8 cellular contexts compared by ENCODE assay signal in the genomic region with DNA sequence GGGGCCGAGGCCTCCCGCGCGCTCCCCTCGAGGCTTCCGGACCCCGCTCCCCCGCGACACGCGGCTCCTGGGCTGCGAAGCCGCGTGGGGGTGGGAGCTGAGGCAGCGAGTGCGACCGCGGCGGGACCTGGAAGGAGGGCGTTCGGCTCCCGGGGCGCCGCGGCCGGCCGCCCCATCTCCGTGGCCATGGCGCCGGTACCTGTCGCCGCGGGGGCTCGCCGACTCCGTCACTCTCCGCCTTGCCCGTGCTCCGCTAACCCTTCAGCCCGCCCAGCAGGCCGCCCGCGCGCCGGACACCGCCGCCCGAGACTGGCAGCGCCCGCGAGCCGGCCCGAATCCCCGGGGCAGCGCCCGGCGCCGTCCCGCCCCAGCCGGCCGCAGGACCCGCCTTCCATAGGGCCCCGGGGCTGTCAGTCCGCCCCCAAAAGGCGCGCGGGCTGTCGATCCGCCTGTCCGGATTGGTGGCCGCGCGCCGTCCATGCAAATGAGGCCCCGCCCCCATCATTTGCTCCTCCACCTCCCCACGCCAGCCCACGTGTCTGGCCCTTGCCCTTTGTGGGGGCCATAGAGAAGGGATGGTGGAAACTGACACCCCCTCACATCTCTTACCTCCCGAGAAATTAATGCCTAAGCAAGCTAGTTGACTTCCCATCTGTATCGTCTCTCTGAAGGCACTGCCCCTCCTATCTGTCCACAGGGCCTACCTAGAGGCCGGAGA. TPM values are rescaled to one million over a fixed set of nuclear protein-coding genes. Genes with fewer than 3 reads are reported as not detected.
DNase-seq lines count a peak whose midpoint lies in the region; ATAC-seq and TF ChIP-seq lines count a peak whose summit lies in the region.

A gene (minus strand): TSS at position 311 of the 718 bp plus-strand sequence. CDS start 46,091 bp downstream, outside the sequence.

- peak within 1 kb of the TSS; percentile 87 for H3K4me3 Mint-ChIP-seq in activated CD8-positive, alpha-beta T cell treated with anti-CD3 and anti-CD28 coated beads, Interleukin-2, amount 10 ng/mL, durations not matched to agents 7 days and 5 days

- H3K4me3 ChIP-seq in AG10803 (ENCODE audit: low read length): peak within 1 kb of the TSS; percentile 76
- peak within 1 kb of the TSS; percentile 64 for H3K4me3 ChIP-seq in ectodermal cell (ENCODE audit: insufficient read depth, low read depth, low read length)
- peak within 1 kb of the TSS; percentile 83 for H3K4me3 ChIP-seq in lung

- 1% methylated on average over 80 of the region's 80 CpGs for WGBS in ectodermal cell, 2 experiments
- 2% methylated on average over 54 to 80 of the region's 80 CpGs for WGBS in lung, 2 donors

- peaks cover 7% of the 10 kb centered on the region for H3K36me3 Mint-ChIP-seq in activated CD8-positive, alpha-beta T cell treated with anti-CD3 and anti-CD28 coated beads, Interleukin-2, amount 10 ng/mL, durations not matched to agents 7 days and 5 days (ENCODE audit: low read depth)

- no peaks in the 10 kb centered on the region for H3K27me3 ChIP-seq in ectodermal cell (ENCODE audit: control insufficient read depth, insufficient read depth, low read length, poor library complexity, severe bottlenecking)
- H3K27me3 ChIP-seq in lung (ENCODE audit: control insufficient read depth, insufficient read depth): no peaks in the 10 kb centered on the region

- TF ChIP-seq CTCF in AG10803 (conservative IDR thresholded peaks at IDR 0.05; ENCODE audit: low read length) (no peak), lung (IDR thresholded peaks at IDR 0.05; ENCODE audit: control extremely low read depth, extremely low read depth) (no peak)

- H3K36me3 ChIP-seq in ectodermal cell (ENCODE audit: control insufficient read depth, insufficient read depth, low read length): no peaks in the 10 kb centered on the region
- H3K36me3 ChIP-seq in lung (ENCODE audit: control insufficient read depth in 2 of 2, insufficient read depth in 2 of 2, low read length in 2 of 2): no peaks in the 10 kb centered on the region

- H3K27me3 Mint-ChIP-seq in activated CD8-positive, alpha-beta T cell treated with anti-CD3 and anti-CD28 coated beads, Interleukin-2, amount 10 ng/mL, durations not matched to agents 7 days and 5 days (ENCODE audit: low read depth): no peaks in the 10 kb centered on the region

- peak; percentile 87 for DNase-seq in AG10803 (ENCODE audit: low read depth)
- DNase-seq in NCI-H748 (lab: John Stamatoyannopoulos, UW; ENCODE audit: unreplicated experiment): peak; percentile 92
- DNase-seq in activated CD8-positive, alpha-beta T cell treated with anti-CD3 and anti-CD28 coated beads, Interleukin-2, amount 10 ng/mL, durations not matched to agents 7 days and 5 days: peak; percentile 92
- DNase-seq in lung (ENCODE audit: low spot score): peak; percentile 95
- DNase-seq in stimulated activated CD4-positive, alpha-beta T cell treated with anti-CD3 and anti-CD28 coated beads, TNF-alpha, amount 100 ng/mL, for 4 hours (ENCODE audit: low read depth in 3 of 3): peak; percentile 79 to 81 (median 81)

- ATAC-seq in GM18909 (IDR thresholded peaks at IDR 0.05; ENCODE audit: poor library complexity, unreplicated experiment) (peak; percentile 86), HG03159 (IDR thresholded peaks at IDR 0.05; ENCODE audit: unreplicated experiment) (peak; percentile 79), lung (ENCODE audit: insufficient read depth, low FRiP score) (peak; percentile 98)
- ATAC-seq in activated CD8-positive, alpha-beta T cell treated with anti-CD3 and anti-CD28 coated beads, Interleukin-2, amount 10 ng/mL, durations not matched to agents 7 days and 5 days: peak; percentile 94

- H3K9me3 ChIP-seq in ectodermal cell (ENCODE audit: control insufficient read depth, low read length) (no peaks in the 10 kb centered on the region), lung (ENCODE audit: control insufficient read depth in 2 of 2, insufficient read depth in 1 of 2, low read length in 1 of 2) (no peaks in the 10 kb centered on the region)

- H3K4me1 ChIP-seq in ectodermal cell (ENCODE audit: control insufficient read depth, insufficient read depth, low read length) (peaks cover 4% of the 10 kb centered on the region), lung (ENCODE audit: control insufficient read depth in 2 of 2, insufficient read depth in 2 of 2, low read length in 2 of 2) (peaks cover 3 to 11% of the 10 kb centered on the region in 2 donors)

- H3K27ac Mint-ChIP-seq in activated CD8-positive, alpha-beta T cell treated with anti-CD3 and anti-CD28 coated beads, Interleukin-2, amount 10 ng/mL, durations not matched to agents 7 days and 5 days: peak within 1 kb of the TSS; percentile 88

- POLR2A ChIA-PET in activated CD8-positive, alpha-beta T cell treated with anti-CD3 and anti-CD28 coated beads, Interleukin-2, amount 10 ng/mL, durations not matched to agents 7 days and 5 days (lab: Charles Lee): interaction anchor here (0.6 to 1.0 kb wide), 5 partner anchors 10 to 65 kb away, joined by 3 to 4 read pairs (median 3); no protein-coding TSS in a partner anchor

- H3K9me3 Mint-ChIP-seq in activated CD8-positive, alpha-beta T cell treated with anti-CD3 and anti-CD28 coated beads, Interleukin-2, amount 10 ng/mL, durations not matched to agents 7 days and 5 days (ENCODE audit: insufficient read depth): peaks cover 4% of the 10 kb centered on the region

- CTCF ChIA-PET in activated CD8-positive, alpha-beta T cell treated with anti-CD3 and anti-CD28 coated beads, Interleukin-2, amount 10 ng/mL, durations not matched to agents 7 days and 5 days (lab: Charles Lee): interaction anchor here (0.7 to 1.9 kb wide), 3 partner anchors 39 to 48 kb away, joined by 3 to 9 read pairs (median 3); a partner anchor contains a TSS

- H3K27ac ChIP-seq in ectodermal cell (ENCODE audit: insufficient read depth, low read depth, low read length, poor library complexity, severe bottlenecking): peak within 1 kb of the TSS; percentile 67
- H3K27ac ChIP-seq in lung (ENCODE audit: low read depth in 1 of 2, low read length in 1 of 2): peak within 1 kb of the TSS; percentile 97 to 100

- H3K4me1 Mint-ChIP-seq in activated CD8-positive, alpha-beta T cell treated with anti-CD3 and anti-CD28 coated beads, Interleukin-2, amount 10 ng/mL, durations not matched to agents 7 days and 5 days (ENCODE audit: low read depth): peaks cover 12% of the 10 kb centered on the region

RNA-seq across cellular contexts. Expression of the gene that starts here (rescaled TPM):
- 10 to 100 TPM; 78.7 to 79.5 TPM for total RNA-seq in activated CD8-positive, alpha-beta T cell treated with anti-CD3 and anti-CD28 coated beads, Interleukin-2, amount 10 ng/mL, durations not matched to agents 7 days and 5 days
- polyA plus RNA-seq in ectodermal cell (2013, experiment 1 of 4): 56.8 TPM
- polyA plus RNA-seq in ectodermal cell (2013, experiment 2 of 4): 46.7 TPM
- polyA plus RNA-seq in ectodermal cell (2013, experiment 3 of 4): 33.4 TPM
- polyA plus RNA-seq in ectodermal cell (2013, experiment 4 of 4): 34.6 TPM
- total RNA-seq in lung: 100 to 1,000 TPM in 1 of 2 donors, 10 to 100 TPM in 1; 25.9 to 184 TPM
- polyA plus RNA-seq in lung: 100 to 1,000 TPM in 1 of 2 donors, 10 to 100 TPM in 1; 27.7 to 245 TPM

Comparison
In these comparisons a context has a peak if more than half of its experiments do, and no peak if none do; other contexts are left out.
1. Peak in every context shown above with its lines: DNase-seq, ATAC-seq, H3K4me3 ChIP-seq and H3K27ac ChIP-seq.